8 cellular contexts compared by ENCODE assay signal in the genomic region with DNA sequence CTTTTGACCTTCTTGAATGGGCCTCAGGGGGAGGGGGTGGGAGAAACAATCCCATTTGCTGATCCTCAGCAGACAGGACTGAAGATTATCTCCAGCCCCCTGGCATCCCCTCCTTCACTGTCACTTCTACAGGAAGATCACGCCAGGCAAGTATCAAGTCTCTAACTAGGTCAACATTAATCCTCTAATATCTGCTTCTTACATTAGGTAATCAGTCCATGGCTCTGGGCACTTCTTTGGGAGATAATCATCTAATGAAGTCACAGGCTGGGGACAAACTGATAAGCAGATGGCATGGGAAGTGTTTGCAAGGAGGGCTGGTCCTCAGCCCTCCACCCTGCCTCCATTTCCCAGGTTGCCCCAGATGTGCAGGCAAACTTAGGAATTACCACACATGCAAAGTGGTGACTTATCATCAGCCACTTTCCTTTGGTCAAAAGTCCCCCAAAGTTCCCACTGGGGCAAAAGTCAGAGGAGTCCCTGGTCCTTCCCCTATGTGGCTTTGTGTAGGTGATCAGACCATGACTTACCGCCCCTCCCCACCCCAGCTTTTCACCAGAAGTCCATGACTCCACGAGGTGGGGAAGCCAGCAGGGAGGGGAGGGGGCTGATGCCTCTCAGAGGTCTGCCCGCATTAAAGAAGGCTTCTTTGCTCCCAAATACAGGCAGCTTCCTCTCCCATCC. TPM values are rescaled to one million over a fixed set of nuclear protein-coding genes. Genes with fewer than 3 reads are reported as not detected.
A peak's percentile ranks its signal among the peaks of the same experiment; 100 is the strongest.
DNase-seq lines count a peak whose midpoint lies in the region; ATAC-seq, FAIRE-seq and TF ChIP-seq lines count a peak whose summit lies in the region.

No MANE protein-coding gene starts in this region.

- H3K4me1 ChIP-seq in adipocyte (ENCODE audit: control insufficient read depth, insufficient read depth, low read length) (peaks cover 49% of the 10 kb centered on the region), left lung (peaks cover 0 to 78% of the 10 kb centered on the region in 2 donors), HAP-1 (peaks cover 8% of the 10 kb centered on the region)

- peak overlapping the region; percentile 16 for H3K9ac ChIP-seq in adipocyte (ENCODE audit: low read length)

- no peak for TF ChIP-seq CTCF in left lung (IDR thresholded peaks at IDR 0.05)

- H3K36me3 ChIP-seq in adipocyte (ENCODE audit: control insufficient read depth, insufficient read depth, low read length, severe bottlenecking): no peaks in the 10 kb centered on the region
- H3K36me3 ChIP-seq in left lung: peaks cover 0 to 44% of the 10 kb centered on the region in 2 donors
- no peaks in the 10 kb centered on the region for H3K36me3 ChIP-seq in HAP-1 (replicated peaks)

- TF ChIP-seq POLR2A in GM15510 (IDR thresholded peaks at IDR 0.05; ENCODE audit: borderline replicate concordance, extremely low read depth, insufficient read length): peak; percentile 14

- in situ Hi-C loops in HAP-1 (cut with MboI; ENCODE audit: low sequenced_read_pairs): no loop called here

- intact Hi-C loops in left lung (cut with DNase I): no loop called here

- H3K9me3 ChIP-seq in adipocyte (ENCODE audit: control insufficient read depth, low read length) (no peaks in the 10 kb centered on the region), left lung (peaks cover 0 to 3% of the 10 kb centered on the region in 2 donors), HAP-1 (no peaks in the 10 kb centered on the region)

- DNase-seq in adipocyte (ENCODE audit: low read depth) (no peak), left lung (no peak), HTR-8/SVneo (ENCODE audit: insufficient read length, low spot score) (no peak), HAP-1 (ENCODE audit: low spot score in 2 of 2) (no peak), RKO (ENCODE audit: low spot score) (no peak)
- peak; percentile 58 for DNase-seq in stimulated activated CD4-positive, alpha-beta T cell treated with anti-CD3 and anti-CD28 coated beads, Interleukin-4, amount 100 ng/mL, for 1 hour

- H3K27ac ChIP-seq in left lung: peak overlapping the region in 1 of 2 donors; percentile 43

- H3K4me3 ChIP-seq in adipocyte (ENCODE audit: low read length): no peak overlapping the region
- no peak overlapping the region for H3K4me3 ChIP-seq in left lung
- no peak overlapping the region for H3K4me3 ChIP-seq in HAP-1

- FAIRE-seq in HTR-8/SVneo (lab: Jason Lieb, UNC): no peak

- peak; percentile 37 for ATAC-seq in HG03095 (IDR thresholded peaks at IDR 0.05; ENCODE audit: unreplicated experiment)
- ATAC-seq in left lung: no peak

- no peaks in the 10 kb centered on the region for H3K27me3 ChIP-seq in adipocyte (replicated peaks; ENCODE audit: control insufficient read depth, insufficient read depth, low read length)
- no peaks in the 10 kb centered on the region for H3K27me3 ChIP-seq in left lung
- H3K27me3 ChIP-seq in HAP-1 (ENCODE audit: low read depth): no peaks in the 10 kb centered on the region

RNA-seq across cellular contexts. Expression of gene TRAF1, which starts 6.0 kb away (rescaled TPM):
- 1 to 10 TPM; 4.4 to 6.8 TPM for total RNA-seq in left lung

RNA-seq across cellular contexts. Expression of gene PHF19, which starts 43.6 kb away (rescaled TPM):
- 10 to 100 TPM; 37.0 to 40.2 TPM for total RNA-seq in left lung
